18 cellular contexts compared by ENCODE assay signal in genomic region chr1:229808272-229808671, GRCh38.
DNase-seq lines count a peak whose midpoint lies in the region; ATAC-seq, FAIRE-seq and TF ChIP-seq lines count a peak whose summit lies in the region.
"Had no signal": no experiment of that assay in that cellular context is flagged by ENCODE, and none has a peak within 500 bp of the region (broad histone marks: within the 10 kb centered on the region; RNA-seq: fewer than 3 reads in every experiment).

No MANE protein-coding gene starts in this region.

- no peak overlapping the region for H3K4me3 Mint-ChIP-seq in WTC11

- no peak for ATAC-seq in WTC11

- TF ChIP-seq CTCF in WTC11 (IDR thresholded peaks at IDR 0.05) = no peak
- TF ChIP-seq CTCF in kidney (IDR thresholded peaks at IDR 0.05; ENCODE audit: borderline replicate concordance, extremely low read depth, insufficient read depth) = no peak

- H3K27me3 Mint-ChIP-seq in WTC11 (ENCODE audit: low read depth) = peaks cover 9% of the 10 kb centered on the region

- H3K36me3 Mint-ChIP-seq in WTC11 = peaks cover 41% of the 10 kb centered on the region

- H3K9me3 Mint-ChIP-seq in WTC11 = peaks cover 66% of the 10 kb centered on the region

- H3K4me1 Mint-ChIP-seq in WTC11 = no peaks in the 10 kb centered on the region
- H3K4me1 Mint-ChIP-seq: CD4-positive, alpha-beta memory T cell had no signal

- CTCF ChIA-PET in WTC11 (lab: Charles Lee) = interaction anchor here (0.7 kb wide), 1 partner anchor 147 kb away, joined by 3 read pairs; no protein-coding TSS in a partner anchor

- DNase-seq in WTC11 (ENCODE audit: low spot score) (no peak), kidney (no peak), head of caudate nucleus (no peak), SKM-1 treated with dmso at 0.1 percent for 144 hours (lab: John Stamatoyannopoulos, UW; ENCODE audit: unreplicated experiment) (no peak)
- DNase-seq in activated naive CD4-positive, alpha-beta T cell treated with Interleukin-2 at 50 U/mL for 16 hours = no peak
- DNase-seq: 8988T; C1 segment of cervical spinal cord; Calu3; CD4-positive, alpha-beta memory T cell; COR-L47; DMS53; DMS79 treated with DMSO at 0.1 percent for 48 hours; GM23248; H7; HCEC 1CT had no signal

- POLR2A ChIA-PET in WTC11 (lab: Charles Lee) = no interaction called here

- no peak overlapping the region for H3K4me3 ChIP-seq in kidney (ENCODE audit: low read length in 2 of 2)
- H3K4me3 ChIP-seq: GM23248 had no signal

- intact Hi-C loops in kidney (cut with DNase I) (no loop called here), head of caudate nucleus (cut with DNase I) (no loop called here)

- no peak overlapping the region for H3K27ac ChIP-seq in kidney (ENCODE audit: low read depth in 2 of 2, low read length in 2 of 2)
- H3K27ac ChIP-seq: GM23248 had no signal

- H3K9ac ChIP-seq in kidney (ENCODE audit: low read length in 2 of 2) = no peak overlapping the region
- H3K9ac ChIP-seq: GM23248 had no signal

- no peaks in the 10 kb centered on the region for H3K36me3 ChIP-seq in kidney (ENCODE audit: control insufficient read depth in 1 of 2, insufficient read depth in 2 of 2, low read length in 2 of 2)

- peak; percentile 41 for FAIRE-seq in G401.6 (lab: Jason Lieb, UNC)
- FAIRE-seq in kidney (lab: Jason Lieb, UNC) = peak; percentile 38
- FAIRE-seq: GM12892, H1 had no signal

- H3K9me3 ChIP-seq in kidney (ENCODE audit: control insufficient read depth in 1 of 2, low read length in 2 of 2) = peaks cover 0 to 42% of the 10 kb centered on the region in 2 donors

- no peaks in the 10 kb centered on the region for H3K4me1 ChIP-seq in kidney (ENCODE audit: control insufficient read depth in 1 of 2, insufficient read depth in 1 of 2, low read depth in 1 of 2, low read length in 2 of 2)

- H3K27ac Mint-ChIP-seq in WTC11 = no peak overlapping the region
- H3K27ac Mint-ChIP-seq: CD4-positive, alpha-beta memory T cell had no signal

TF ChIP-seq in WTC11, 78 proteins besides CTCF, POLR2A, EP300 and RAD21:
- peak; percentile 92 for TF ChIP-seq HMGA2 (CRISPR knock-in tag; IDR thresholded peaks at IDR 0.05)
- TF ChIP-seq, protein P1, sequence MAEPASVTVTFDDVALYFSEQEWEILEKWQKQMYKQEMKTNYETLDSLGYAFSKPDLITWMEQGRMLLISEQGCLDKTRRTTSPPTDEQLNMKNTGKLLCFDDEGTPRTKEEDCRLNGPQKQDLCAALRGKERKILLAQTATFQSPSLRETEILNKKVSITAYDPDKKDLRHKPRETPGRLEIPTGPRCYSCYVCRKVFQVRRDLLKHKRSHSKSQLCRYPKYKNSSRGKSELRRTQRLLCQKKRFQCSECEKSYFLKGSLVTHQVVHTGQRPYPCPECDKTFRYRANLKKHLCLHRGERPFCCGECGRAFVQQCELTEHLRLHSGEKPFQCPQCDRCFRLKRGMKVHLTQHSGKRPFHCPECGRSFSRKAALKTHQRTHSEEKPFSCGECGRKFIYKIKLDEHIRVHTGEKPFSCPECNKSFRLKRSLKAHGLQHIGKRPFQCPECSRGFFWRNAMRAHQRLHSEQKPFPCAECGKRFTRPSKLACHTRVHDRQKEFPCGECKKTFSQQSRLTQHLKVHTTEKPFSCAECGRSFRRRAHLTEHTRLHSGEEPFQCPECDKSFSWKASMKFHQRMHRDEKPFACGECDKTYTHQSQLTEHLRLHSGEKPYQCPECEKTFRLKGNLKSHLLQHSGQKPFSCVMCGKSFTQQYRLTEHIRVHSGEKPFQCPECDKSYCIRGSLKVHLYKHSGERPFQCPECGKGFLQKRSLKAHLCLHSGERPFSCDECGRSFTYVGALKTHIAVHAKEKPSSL (CRISPR knock-in tag; conservative IDR thresholded peaks at IDR 0.05) = no peak
- TF ChIP-seq, protein P2, sequence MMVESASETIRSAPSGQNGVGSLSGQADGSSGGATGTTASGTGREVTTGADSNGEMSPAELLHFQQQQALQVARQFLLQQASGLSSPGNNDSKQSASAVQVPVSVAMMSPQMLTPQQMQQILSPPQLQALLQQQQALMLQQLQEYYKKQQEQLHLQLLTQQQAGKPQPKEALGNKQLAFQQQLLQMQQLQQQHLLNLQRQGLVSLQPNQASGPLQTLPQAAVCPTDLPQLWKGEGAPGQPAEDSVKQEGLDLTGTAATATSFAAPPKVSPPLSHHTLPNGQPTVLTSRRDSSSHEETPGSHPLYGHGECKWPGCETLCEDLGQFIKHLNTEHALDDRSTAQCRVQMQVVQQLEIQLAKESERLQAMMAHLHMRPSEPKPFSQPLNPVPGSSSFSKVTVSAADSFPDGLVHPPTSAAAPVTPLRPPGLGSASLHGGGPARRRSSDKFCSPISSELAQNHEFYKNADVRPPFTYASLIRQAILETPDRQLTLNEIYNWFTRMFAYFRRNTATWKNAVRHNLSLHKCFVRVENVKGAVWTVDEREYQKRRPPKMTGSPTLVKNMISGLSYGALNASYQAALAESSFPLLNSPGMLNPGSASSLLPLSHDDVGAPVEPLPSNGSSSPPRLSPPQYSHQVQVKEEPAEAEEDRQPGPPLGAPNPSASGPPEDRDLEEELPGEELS (CRISPR knock-in tag; IDR thresholded peaks at IDR 0.05) = no peak
